Comparison of ENCODE assay signal across 10 cellular contexts in genomic region chr17:61408151-61409041, GRCh38. TPM values are rescaled to one million over a fixed set of nuclear protein-coding genes. Genes with fewer than 3 reads are reported as not detected.
DNase-seq lines count a peak whose midpoint lies in the region; ATAC-seq and TF ChIP-seq lines count a peak whose summit lies in the region.
"Had no signal": no experiment of that assay in that cellular context is flagged by ENCODE, and none has a peak within 500 bp of the region (broad histone marks: within the 10 kb centered on the region; RNA-seq: fewer than 3 reads in every experiment).

No MANE protein-coding gene starts in this region.

- 52 to 65% methylated on average over 8 to 15 of the region's 41 CpGs for WGBS in esophagus squamous epithelium, 2 donors

- TF ChIP-seq POLR2A in esophagus squamous epithelium (IDR thresholded peaks at IDR 0.05): no peak

- intact Hi-C loops in CD4-positive, alpha-beta T cell (cut with DNase I, micrococcal nuclease): loop anchor here in 1 of 2 experiments (10.0 kb wide), 2 partner anchors 274 to 684 kb away; no protein-coding TSS in a partner anchor
- intact Hi-C loops in PC-3 (cut with micrococcal nuclease): loop anchor here (1.0 kb wide), 1 partner anchor 406 kb away; no protein-coding TSS in a partner anchor
- intact Hi-C loops in esophagus squamous epithelium (cut with DNase I): no loop called here

- BruUV-seq in PC-3 (replicated peaks; lab: Mats Ljungman, UMichigan): no TSS peak

- H3K4me3 Mint-ChIP-seq in CD4-positive, alpha-beta T cell: peak overlapping the region; percentile 77
- peak overlapping the region; percentile 60 for H3K4me3 Mint-ChIP-seq in osteocyte (ENCODE audit: unreplicated experiment)

- peaks cover 42% of the 10 kb centered on the region for H3K4me1 Mint-ChIP-seq in CD4-positive, alpha-beta T cell (ENCODE audit: low read depth)
- H3K4me1 Mint-ChIP-seq in osteocyte (ENCODE audit: unreplicated experiment): peaks cover 18% of the 10 kb centered on the region

- CTCF ChIA-PET in CD4-positive, alpha-beta T cell (lab: Charles Lee): interaction anchor here (1.2 kb wide), 1 partner anchor 428 kb away, joined by 4 read pairs; no protein-coding TSS in a partner anchor
- CTCF ChIA-PET in PC-3 (lab: Charles Lee): interaction anchor here (1.1 kb wide), 1 partner anchor 8 kb away, joined by 7 read pairs; no protein-coding TSS in a partner anchor

- peak in 1 of 10 experiments; percentile 31 for DNase-seq in CD4-positive, alpha-beta T cell
- DNase-seq in PC-3 (no peak), esophagus squamous epithelium (lab: John Stamatoyannopoulos, UW) (no peak), osteocyte (ENCODE audit: extremely low spot score, unreplicated experiment) (no peak), DMS153 (lab: John Stamatoyannopoulos, UW) (no peak), NCI-H2107 (lab: John Stamatoyannopoulos, UW) (no peak)
- DNase-seq in stimulated activated CD4-positive, alpha-beta T cell treated with anti-CD3 and anti-CD28 coated beads, Interleukin-15, amount 100 ng/mL, for 24 hours: no peak
- DNase-seq: NK-92 treated with Interleukin-12 subunit alpha and Interleukin-12 subunit beta, amount 100 ng/mL, for 24 hours had no signal

- no peaks in the 10 kb centered on the region for H3K9me3 Mint-ChIP-seq in CD4-positive, alpha-beta T cell
- no peaks in the 10 kb centered on the region for H3K9me3 Mint-ChIP-seq in osteocyte (ENCODE audit: unreplicated experiment)

- ATAC-seq in CD4-positive, alpha-beta T cell (ENCODE audit: poor library complexity): no peak
- no peak for ATAC-seq in PC-3
- no peak for ATAC-seq in HG03175 (IDR thresholded peaks at IDR 0.05; ENCODE audit: unreplicated experiment)

- peaks cover 16% of the 10 kb centered on the region for H3K4me1 ChIP-seq in PC-3 (ENCODE audit: insufficient read depth, low read length)
- H3K4me1 ChIP-seq in esophagus squamous epithelium: peaks cover 37 to 97% (median 47%) of the 10 kb centered on the region in 3 donors

- TF ChIP-seq CTCF in CD4-positive, alpha-beta T cell (IDR thresholded peaks at IDR 0.05): no peak
- no peak for TF ChIP-seq CTCF in PC-3 (conservative IDR thresholded peaks at IDR 0.05; ENCODE audit: low read depth, low read length)
- TF ChIP-seq CTCF in esophagus squamous epithelium (IDR thresholded peaks at IDR 0.05): no peak
- no peak for TF ChIP-seq CTCF in osteocyte (IDR thresholded peaks at IDR 0.05)

- H3F3A ChIP-seq in PC-3 (ENCODE audit: low read length, unreplicated experiment): no peaks in the 10 kb centered on the region

- H3K27me3 Mint-ChIP-seq in CD4-positive, alpha-beta T cell: peaks cover 65% of the 10 kb centered on the region
- no peaks in the 10 kb centered on the region for H3K27me3 Mint-ChIP-seq in osteocyte (ENCODE audit: unreplicated experiment)

- no peaks in the 10 kb centered on the region for H3K36me3 ChIP-seq in PC-3 (ENCODE audit: low read depth, low read length)
- peaks cover 0 to 14% (median 0%) of the 10 kb centered on the region in 3 donors for H3K36me3 ChIP-seq in esophagus squamous epithelium

- peak overlapping the region; percentile 99 for H3K4me2 ChIP-seq in PC-3 (ENCODE audit: low read length)

- H3K79me2 ChIP-seq in PC-3 (ENCODE audit: low read length): peaks cover 7% of the 10 kb centered on the region

- H3K27ac Mint-ChIP-seq in CD4-positive, alpha-beta T cell: no peak overlapping the region
- H3K27ac Mint-ChIP-seq in osteocyte (ENCODE audit: unreplicated experiment): no peak overlapping the region

- POLR2A ChIA-PET in CD4-positive, alpha-beta T cell (lab: Charles Lee): interaction anchor here (0.6 kb wide), 1 partner anchor 11 kb away, joined by 3 read pairs; no protein-coding TSS in a partner anchor
- POLR2A ChIA-PET in PC-3 (lab: Charles Lee; ENCODE audit: unreplicated experiment): no interaction called here

- H3K36me3 Mint-ChIP-seq in CD4-positive, alpha-beta T cell (ENCODE audit: low read depth): no peaks in the 10 kb centered on the region
- H3K36me3 Mint-ChIP-seq in osteocyte (ENCODE audit: unreplicated experiment): peaks cover 9% of the 10 kb centered on the region

- no peak overlapping the region for H3K27ac ChIP-seq in CD4-positive, alpha-beta T cell (ENCODE audit: low read depth, low read length)
- no peak overlapping the region for H3K27ac ChIP-seq in PC-3 (ENCODE audit: low read length)
- H3K27ac ChIP-seq in esophagus squamous epithelium: peak overlapping the region; percentile 82 to 91 (median 84)

- no peaks in the 10 kb centered on the region for H3K9me3 ChIP-seq in CD4-positive, alpha-beta T cell (ENCODE audit: control insufficient read depth, low read length)
- H3K9me3 ChIP-seq in PC-3 (ENCODE audit: low read length): no peaks in the 10 kb centered on the region
- H3K9me3 ChIP-seq in esophagus squamous epithelium: no peaks in the 10 kb centered on the region

- H3K4me3 ChIP-seq in PC-3 (ENCODE audit: low read length) (peak overlapping the region; percentile 78), esophagus squamous epithelium (peak overlapping the region in 3 of 4 donors; percentile 69 to 75 (median 70))

- H4K20me1 ChIP-seq in PC-3 (ENCODE audit: low read length): no peaks in the 10 kb centered on the region

- peaks cover 75% of the 10 kb centered on the region for H3K27me3 ChIP-seq in CD4-positive, alpha-beta T cell (ENCODE audit: control insufficient read depth, insufficient read depth, low read length)
- H3K27me3 ChIP-seq in PC-3 (ENCODE audit: low read length) (no peaks in the 10 kb centered on the region), esophagus squamous epithelium (peaks cover 4 to 100% (median 13%) of the 10 kb centered on the region in 4 donors)

- H3K9me2 ChIP-seq in PC-3 (replicated peaks; ENCODE audit: low read length): no peaks in the 10 kb centered on the region

- H2AFZ ChIP-seq in PC-3 (ENCODE audit: low read length): peak overlapping the region; percentile 95; the same call in 1 of the 2 replicates

- peak overlapping the region; percentile 78; the same call in 1 of the 2 replicates for H3K9ac ChIP-seq in PC-3 (ENCODE audit: low read length)

RNA-seq across cellular contexts. Expression of gene TBX2, which starts 8.8 kb away (rescaled TPM):
- under 1 TPM in 1 of 2 experiments, not detected in 1; 0.06 TPM for total RNA-seq in CD4-positive, alpha-beta T cell
- total RNA-seq in PC-3 (2014; rRNA removed): 7.1 and 8.5 TPM in 2 replicates
- 10 to 100 TPM in 1 of 4 donors, 1 to 10 TPM in 3; 2.2 to 13.4 (median 4.2) TPM for total RNA-seq in esophagus squamous epithelium
- 24.6 and 25.9 TPM in 2 replicates for total RNA-seq in osteocyte

RNA-seq across cellular contexts. Expression of gene TBX4, which starts 43.8 kb away (rescaled TPM):
- not detected for total RNA-seq in CD4-positive, alpha-beta T cell
- total RNA-seq in PC-3 (2014; rRNA removed): not detected in 2 replicates
- not detected for total RNA-seq in esophagus squamous epithelium
- total RNA-seq in osteocyte: not detected in 2 replicates
- total RNA-seq: lung microvascular endothelial cell had no signal

Comparison
In these comparisons a context has a peak if more than half of its experiments do, and no peak if none do; other contexts are left out.
1. H3K27ac ChIP-seq: peak in esophagus squamous epithelium (4 of 4); none in CD4-positive, alpha-beta T cell (single experiment) and PC-3 (single experiment).